9 cellular contexts compared by ENCODE assay signal in the genomic region with DNA sequence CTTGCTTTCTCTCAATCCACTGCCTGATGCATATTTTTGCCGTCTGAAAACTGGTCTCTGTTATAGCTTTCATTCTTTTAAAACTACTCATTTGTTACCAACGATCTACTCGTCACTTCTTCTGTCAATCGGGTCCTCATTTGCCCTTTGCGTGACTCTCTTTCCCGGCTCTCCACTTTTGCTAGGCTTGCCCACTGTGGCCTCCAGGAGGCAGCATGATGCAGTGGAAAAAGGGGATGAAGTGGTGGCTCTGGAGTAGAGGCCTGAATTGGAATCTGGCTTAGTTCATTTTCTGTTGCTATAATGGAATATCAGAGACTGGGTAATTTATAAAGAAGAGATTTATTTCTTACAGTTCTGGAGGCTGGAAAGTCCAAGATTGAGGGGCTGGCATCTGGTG. TPM values are rescaled to one million over a fixed set of nuclear protein-coding genes. Genes with fewer than 3 reads are reported as not detected.
DNase-seq lines count a peak whose midpoint lies in the region; TF ChIP-seq lines count a peak whose summit lies in the region.
"Had no signal": no experiment of that assay in that cellular context is flagged by ENCODE, and none has a peak within 500 bp of the region (broad histone marks: within the 10 kb centered on the region; RNA-seq: fewer than 3 reads in every experiment).

No MANE protein-coding gene starts in this region.

- TF ChIP-seq CTCF in Caco-2 (IDR thresholded peaks at IDR 0.05; ENCODE audit: insufficient read depth in 1 of 2, low read depth in 1 of 2, low read length in 1 of 2, severe bottlenecking in 1 of 2, unreplicated experiment in 1 of 2) (peak; percentile 53 to 82), choroid plexus epithelial cell (conservative IDR thresholded peaks at IDR 0.05; ENCODE audit: low read depth, low read length) (peak; percentile 94), nephron progenitor cell (IDR thresholded peaks at IDR 0.05) (peak; percentile 47)

- H3K36me3 Mint-ChIP-seq in Caco-2 (ENCODE audit: insufficient read depth, unreplicated experiment): peaks cover 31% of the 10 kb centered on the region
- H3K36me3 Mint-ChIP-seq in IgD-negative memory B cell: peaks cover 4% of the 10 kb centered on the region
- peaks cover 53% of the 10 kb centered on the region for H3K36me3 Mint-ChIP-seq in nephron progenitor cell (ENCODE audit: low read depth)

- no peaks in the 10 kb centered on the region for H3K27me3 ChIP-seq in Caco-2 (replicated peaks; ENCODE audit: control insufficient read depth, insufficient read depth, low read length)

- 0 out of 2 replicates have a peak, but pooled peaks cover 2% of the 10 kb centered on the region for H3K36me3 ChIP-seq in Caco-2 (ENCODE audit: control insufficient read depth, insufficient read depth, low read length)

- POLR2A ChIA-PET in Caco-2 (lab: Charles Lee): no interaction called here

- H3K9me3 Mint-ChIP-seq in Caco-2 (ENCODE audit: unreplicated experiment): no peaks in the 10 kb centered on the region
- H3K9me3 Mint-ChIP-seq in IgD-negative memory B cell: no peaks in the 10 kb centered on the region
- no peaks in the 10 kb centered on the region for H3K9me3 Mint-ChIP-seq in nephron progenitor cell

- intact Hi-C loops in Caco-2 (cut with micrococcal nuclease; ENCODE audit: unreplicated experiment): loop anchor here (1.0 kb wide), 3 partner anchors 46 to 281 kb away; no protein-coding TSS in a partner anchor

- H3K4me1 Mint-ChIP-seq in Caco-2 (ENCODE audit: low read depth, unreplicated experiment): no peaks in the 10 kb centered on the region
- peaks cover 4 to 26% (median 15%) of the 10 kb centered on the region in 3 donors for H3K4me1 Mint-ChIP-seq in IgD-negative memory B cell
- no peaks in the 10 kb centered on the region for H3K4me1 Mint-ChIP-seq in nephron progenitor cell

- no peak overlapping the region for H3K4me3 ChIP-seq in Caco-2 (ENCODE audit: low read depth, low read length)
- no peak overlapping the region for H3K4me3 ChIP-seq in choroid plexus epithelial cell (ENCODE audit: low read depth, low read length)

- H3K4me3 Mint-ChIP-seq in Caco-2 (ENCODE audit: unreplicated experiment) (no peak overlapping the region), IgD-negative memory B cell (no peak overlapping the region), nephron progenitor cell (no peak overlapping the region)

- no TSS peak for BruUV-seq in Caco-2 (replicated peaks; lab: Mats Ljungman, UMichigan)

- peak in 1 of 2 experiments; percentile 58 for DNase-seq in Caco-2
- peak; percentile 55 for DNase-seq in choroid plexus epithelial cell (ENCODE audit: low read depth)
- no peak for DNase-seq in nephron progenitor cell
- DNase-seq in effector CD4-positive, alpha-beta T cell: no peak
- DNase-seq in D341Med (ENCODE audit: low spot score): no peak
- no peak for DNase-seq in NCI-H1092 (lab: John Stamatoyannopoulos, UW)
- no peak for DNase-seq in DMS114 treated with DMSO at 0.1 percent for 48 hours (lab: John Stamatoyannopoulos, UW; ENCODE audit: unreplicated experiment)
- DNase-seq: activated effector memory CD4-positive, alpha-beta T cell treated with anti-CD3 and anti-CD28 coated beads, Interleukin-2, amount 50 U/mL, for 16 hours had no signal

- no peaks in the 10 kb centered on the region for H3K9me3 ChIP-seq in Caco-2

- no peaks in the 10 kb centered on the region for H3K4me1 ChIP-seq in Caco-2

- no peaks in the 10 kb centered on the region for H3K27me3 Mint-ChIP-seq in Caco-2 (ENCODE audit: insufficient read depth, unreplicated experiment)
- no peaks in the 10 kb centered on the region for H3K27me3 Mint-ChIP-seq in IgD-negative memory B cell
- peaks cover 2% of the 10 kb centered on the region for H3K27me3 Mint-ChIP-seq in nephron progenitor cell (ENCODE audit: low read depth, poor library complexity)

- H3K27ac Mint-ChIP-seq in Caco-2 (ENCODE audit: unreplicated experiment) (no peak overlapping the region), IgD-negative memory B cell (peak overlapping the region in 2 of 3 donors; percentile 26 to 56), nephron progenitor cell (no peak overlapping the region)

- CTCF ChIA-PET in Caco-2 (lab: Charles Lee): no interaction called here

RNA-seq across cellular contexts. Expression of a gene that starts 15.2 kb away (rescaled TPM):
- total RNA-seq in Caco-2 (2022): 1.7 and 1.8 TPM in 2 replicates
- 0.74 TPM for polyA plus RNA-seq in IgD-negative memory B cell

RNA-seq across cellular contexts. Expression of a gene that starts 31.3 kb away (rescaled TPM):
- total RNA-seq in Caco-2 (2022): 26.5 and 31.1 TPM in 2 replicates
- 27.3 TPM for polyA plus RNA-seq in IgD-negative memory B cell

Comparison
In these comparisons a context has a peak if more than half of its experiments do, and no peak if none do; other contexts are left out.
1. H3K27ac Mint-ChIP-seq: peak in IgD-negative memory B cell (2 of 3); none in Caco-2 (single experiment) and nephron progenitor cell (single experiment).
2. Peak in every context shown above with its lines, with median percentiles within 50 percentile points of each other: CTCF ChIP-seq.